In the genomic region with DNA sequence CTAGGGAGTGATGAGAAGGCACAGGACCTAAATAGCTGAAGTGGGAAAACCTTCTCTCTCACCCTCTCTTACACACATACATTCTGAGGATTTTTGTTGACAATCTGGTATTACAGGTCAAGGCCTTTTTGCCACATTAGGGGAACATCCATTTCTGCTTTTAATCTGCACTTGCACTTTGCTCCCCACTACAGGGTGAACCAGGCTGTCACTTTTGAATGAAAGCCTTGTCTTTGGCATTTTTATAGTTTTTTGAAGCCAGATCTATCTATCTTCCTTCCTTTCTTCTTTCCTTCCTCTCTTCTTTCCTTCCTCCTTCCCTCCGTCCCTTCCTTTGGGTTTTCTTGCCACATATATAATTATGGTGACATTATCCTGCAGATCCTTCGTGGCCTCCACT, we compare ENCODE assay signal across 32 cellular contexts.
"Had no signal": no experiment of that assay in that cellular context is flagged by ENCODE, and none has a peak within 500 bp of the region (broad histone marks: within the 10 kb centered on the region; RNA-seq: fewer than 3 reads in every experiment).

No MANE protein-coding gene starts in this region.

- H3K36me3 ChIP-seq: brain microvascular endothelial cell, esophagus muscularis mucosa, gastrocnemius medialis, heart left ventricle had no signal

- H3K4me1 ChIP-seq: esophagus muscularis mucosa, foreskin keratinocyte, gastrocnemius medialis, heart left ventricle had no signal

- FAIRE-seq: astrocyte, bronchial epithelial cell, colon, TTC549 had no signal

- H3K27me3 ChIP-seq: brain microvascular endothelial cell, esophagus muscularis mucosa, foreskin keratinocyte, gastrocnemius medialis had no signal

- H3K9me3 ChIP-seq: esophagus muscularis mucosa, gastrocnemius medialis, heart left ventricle had no signal

- H3K4me3 ChIP-seq: esophagus muscularis mucosa, gastrocnemius medialis, heart left ventricle had no signal

- ATAC-seq: activated T-cell treated with anti-CD3 and anti-CD28 coated beads, Interleukin-2, amount 50 U/mL, for 72 hours; effector memory CD8-positive, alpha-beta T cell; foreskin keratinocyte; gastrocnemius medialis; heart left ventricle; WTC11 had no signal

- H3K27ac ChIP-seq: brain microvascular endothelial cell, esophagus muscularis mucosa, foreskin keratinocyte, gastrocnemius medialis, heart left ventricle, VCaP had no signal

- DNase-seq: activated CD4-positive, alpha-beta memory T cell treated with anti-CD3 and anti-CD28 coated beads, Interleukin-2, amount 10 ng/mL, durations not matched to agents 7 days and 5 days; activated CD4-positive, alpha-beta T cell treated with anti-CD3 and anti-CD28 coated beads for 1 hour; activated CD4-positive, alpha-beta T cell treated with anti-CD3 and anti-CD28 coated beads for 4 hours; activated CD4-positive, alpha-beta T cell treated with anti-CD3 and anti-CD28 coated beads, Interleukin-2, amount 10 ng/mL, durations not matched to agents 7 days and 5 days; activated CD4-positive, alpha-beta T cell treated with anti-CD3 and anti-CD28 coated beads, Interleukin-2, amount 50 U/mL, for 4 hours; activated CD8-positive, alpha-beta memory T cell treated with anti-CD3 and anti-CD28 coated beads, Interleukin-2, amount 50 U/mL, for 48 hours; activated gamma-delta T cell; activated naive CD4-positive, alpha-beta T cell; activated naive CD4-positive, alpha-beta T cell treated with anti-CD3 and anti-CD28 coated beads, Interleukin-2, amount 10 ng/mL, durations not matched to agents 7 days and 5 days; activated T-cell treated with anti-CD3 and anti-CD28 coated beads for 4 hours; activated T-cell treated with anti-CD3 and anti-CD28 coated beads, Interleukin-2, amount 50 U/mL, for 24 hours; activated T-cell treated with anti-CD3 and anti-CD28 coated beads, Interleukin-2, amount 50 U/mL, for 72 hours; amniotic stem cell; anterior cingulate cortex; brain microvascular endothelial cell; cortex of kidney; dermis blood vessel endothelial cell; effector CD4-positive, alpha-beta T cell; effector memory CD8-positive, alpha-beta T cell; erythroblast; foreskin keratinocyte; gastrocnemius medialis; glutamatergic neuron; heart left ventricle; T-helper 2 cell had no signal
